ENCODE assay signal across 11 cellular contexts in genomic region chr19:44755219-44755618, GRCh38. TPM values are rescaled to one million over a fixed set of nuclear protein-coding genes. Genes with fewer than 3 reads are reported as not detected.
DNase-seq lines count a peak whose midpoint lies in the region; ATAC-seq and TF ChIP-seq lines count a peak whose summit lies in the region.
"Had no signal": no experiment of that assay in that cellular context is flagged by ENCODE, and none has a peak within 500 bp of the region (broad histone marks: within the 10 kb centered on the region; RNA-seq: fewer than 3 reads in every experiment).

No MANE protein-coding gene starts in this region.

- peaks cover 66% of the 10 kb centered on the region for H3K4me1 ChIP-seq in mononuclear cell (ENCODE audit: insufficient read depth, low read length)
- peaks cover 8 to 80% (median 71%) of the 10 kb centered on the region in 4 donors for H3K4me1 ChIP-seq in tibial artery

- no peaks in the 10 kb centered on the region for H3K9me3 Mint-ChIP-seq in activated naive CD4-positive, alpha-beta T cell treated with anti-CD3 and anti-CD28 coated beads, Interleukin-2, amount 50 U/mL, for 24 hours
- H3K9me3 Mint-ChIP-seq in activated naive CD8-positive, alpha-beta T cell treated with anti-CD3 and anti-CD28 coated beads, Interleukin-2, amount 50 U/mL, for 24 hours: no peaks in the 10 kb centered on the region

- no peak for TF ChIP-seq CTCF in tibial artery (IDR thresholded peaks at IDR 0.05)

- peaks cover 8% of the 10 kb centered on the region for H3K36me3 Mint-ChIP-seq in activated naive CD4-positive, alpha-beta T cell treated with anti-CD3 and anti-CD28 coated beads, Interleukin-2, amount 50 U/mL, for 24 hours
- peaks cover 30% of the 10 kb centered on the region for H3K36me3 Mint-ChIP-seq in activated naive CD8-positive, alpha-beta T cell treated with anti-CD3 and anti-CD28 coated beads, Interleukin-2, amount 50 U/mL, for 24 hours (ENCODE audit: low read depth)

- intact Hi-C loops in tibial artery (cut with DNase I; ENCODE audit: low total_unique reads): no loop called here

- no peak for DNase-seq in activated naive CD4-positive, alpha-beta T cell (lab: John Stamatoyannopoulos, UW)
- no peak for DNase-seq in activated naive CD8-positive, alpha-beta T cell treated with anti-CD3 and anti-CD28 coated beads, Interleukin-2, amount 50 U/mL, for 24 hours
- DNase-seq in tibial artery (no peak), NCI-H345 (lab: John Stamatoyannopoulos, UW) (no peak), SW480 (ENCODE audit: low spot score) (no peak)
- DNase-seq: activated CD8-positive, alpha-beta memory T cell treated with anti-CD3 and anti-CD28 coated beads, Interleukin-2, amount 50 U/mL, for 48 hours; foreskin melanocyte; NCI-H524 had no signal

- peak overlapping the region; percentile 76 to 83 for H3K27ac ChIP-seq in tibial artery

- H3K4me3 Mint-ChIP-seq in activated naive CD4-positive, alpha-beta T cell treated with anti-CD3 and anti-CD28 coated beads, Interleukin-2, amount 50 U/mL, for 24 hours: peak overlapping the region; percentile 89
- H3K4me3 Mint-ChIP-seq in activated naive CD8-positive, alpha-beta T cell treated with anti-CD3 and anti-CD28 coated beads, Interleukin-2, amount 50 U/mL, for 24 hours: peak overlapping the region; percentile 88

- no peaks in the 10 kb centered on the region for H3K27me3 ChIP-seq in mononuclear cell (ENCODE audit: insufficient read depth, low read length)
- no peaks in the 10 kb centered on the region for H3K27me3 ChIP-seq in tibial artery

- H3K4me3 ChIP-seq in mononuclear cell (ENCODE audit: low read length) (peak overlapping the region; percentile 28), tibial artery (peak overlapping the region in 1 of 2 donors; percentile 49)

- no peaks in the 10 kb centered on the region for H3K27me3 Mint-ChIP-seq in activated naive CD4-positive, alpha-beta T cell treated with anti-CD3 and anti-CD28 coated beads, Interleukin-2, amount 50 U/mL, for 24 hours
- peaks cover 2% of the 10 kb centered on the region for H3K27me3 Mint-ChIP-seq in activated naive CD8-positive, alpha-beta T cell treated with anti-CD3 and anti-CD28 coated beads, Interleukin-2, amount 50 U/mL, for 24 hours

- peak overlapping the region; percentile 88 for H3K27ac Mint-ChIP-seq in activated naive CD4-positive, alpha-beta T cell treated with anti-CD3 and anti-CD28 coated beads, Interleukin-2, amount 50 U/mL, for 24 hours
- H3K27ac Mint-ChIP-seq in activated naive CD8-positive, alpha-beta T cell treated with anti-CD3 and anti-CD28 coated beads, Interleukin-2, amount 50 U/mL, for 24 hours: peak overlapping the region; percentile 93

- H3K36me3 ChIP-seq in tibial artery: peaks cover 6 to 48% (median 15%) of the 10 kb centered on the region in 3 donors

- peaks cover 59% of the 10 kb centered on the region for H3K4me1 Mint-ChIP-seq in activated naive CD4-positive, alpha-beta T cell treated with anti-CD3 and anti-CD28 coated beads, Interleukin-2, amount 50 U/mL, for 24 hours
- H3K4me1 Mint-ChIP-seq in activated naive CD8-positive, alpha-beta T cell treated with anti-CD3 and anti-CD28 coated beads, Interleukin-2, amount 50 U/mL, for 24 hours: peaks cover 55% of the 10 kb centered on the region

- H3K9me3 ChIP-seq in mononuclear cell (ENCODE audit: low read depth, low read length) (no peaks in the 10 kb centered on the region), tibial artery (no peaks in the 10 kb centered on the region)

- no peak for ATAC-seq in activated naive CD8-positive, alpha-beta T cell treated with anti-CD3 and anti-CD28 coated beads, Interleukin-2, amount 50 U/mL, for 24 hours
- no peak for ATAC-seq in HG02885 (IDR thresholded peaks at IDR 0.05; ENCODE audit: poor library complexity, unreplicated experiment)

RNA-seq across cellular contexts. Expression of gene BCL3, which starts 6.7 kb away (rescaled TPM):
- total RNA-seq in mononuclear cell: 33.0 TPM

RNA-seq across cellular contexts. Expression of gene CBLC, which starts 22.5 kb away (rescaled TPM):
- not detected for total RNA-seq in mononuclear cell

RNA-seq across cellular contexts. Expression of gene BCAM, which starts 53.7 kb away (rescaled TPM):
- total RNA-seq in mononuclear cell: not detected

RNA-seq across cellular contexts. Expression of gene CEACAM16, which starts 56.3 kb away (rescaled TPM):
- not detected for total RNA-seq in mononuclear cell
